In genomic region chr7:26899519-26899918, GRCh38 we compare ENCODE assay signal across 8 cellular contexts.
"Had no signal": no experiment of that assay in that cellular context is flagged by ENCODE, and none has a peak within 500 bp of the region (broad histone marks: within the 10 kb centered on the region; RNA-seq: fewer than 3 reads in every experiment).

No MANE protein-coding gene starts in this region.

- H3K9me3 ChIP-seq: HAP-1 had no signal

- H3K4me1 ChIP-seq: HAP-1 had no signal

- H3K4me3 Mint-ChIP-seq: HFFc6 had no signal

- FAIRE-seq: HTR-8/SVneo had no signal

- H3K36me3 ChIP-seq: HAP-1 had no signal

- DNase-seq: GOT3, H7, HFFc6, IMR-90, KBM-7 had no signal

- H3K4me3 ChIP-seq: HAP-1 had no signal

- ATAC-seq: HCT116 had no signal

- H3K9me3 Mint-ChIP-seq: HFFc6 had no signal

- H3K27ac Mint-ChIP-seq: HFFc6 had no signal
